ENCODE assay signal across 21 cellular contexts in genomic region chr11:36365937-36366336, GRCh38.
A peak's percentile ranks its signal among the peaks of the same experiment; 100 is the strongest.
DNase-seq lines count a peak whose midpoint lies in the region; ATAC-seq, FAIRE-seq and TF ChIP-seq lines count a peak whose summit lies in the region.
"Had no signal": no experiment of that assay in that cellular context is flagged by ENCODE, and none has a peak within 500 bp of the region (broad histone marks: within the 10 kb centered on the region; RNA-seq: fewer than 3 reads in every experiment).

No MANE protein-coding gene starts in this region.

- H3K9ac ChIP-seq in liver (ENCODE audit: low read depth in 1 of 2, low read length in 2 of 2) = no peak overlapping the region
- H3K9ac ChIP-seq in HepG2 (ENCODE audit: insufficient read depth, low read depth, low read length) = no peak overlapping the region

- H3K4me1 ChIP-seq in liver (ENCODE audit: control insufficient read depth in 4 of 4, insufficient read depth in 4 of 4, low read length in 3 of 4) (peaks cover 0 to 7% (median 2%) of the 10 kb centered on the region in 4 donors), HepG2 (ENCODE audit: insufficient read depth, low read length) (no peaks in the 10 kb centered on the region), OCI-LY7 (ENCODE audit: insufficient read depth, low read length, poor library complexity, severe bottlenecking) (peaks cover 52% of the 10 kb centered on the region), osteoblast (ENCODE audit: insufficient read depth, low read length) (peaks cover 17% of the 10 kb centered on the region), ovary (ENCODE audit: insufficient read depth) (peaks cover 4% of the 10 kb centered on the region)
- H3K4me1 ChIP-seq: body of pancreas, gastrocnemius medialis had no signal

- H3K27ac ChIP-seq in liver (ENCODE audit: low read depth in 1 of 2, low read length in 2 of 2) = no peak overlapping the region
- H3K27ac ChIP-seq in HepG2 (ENCODE audit: extremely low read length, insufficient read depth, low read length) = no peak overlapping the region
- no peak overlapping the region for H3K27ac ChIP-seq in OCI-LY7 (ENCODE audit: low read depth, low read length, poor library complexity, severe bottlenecking)
- no peak overlapping the region for H3K27ac ChIP-seq in osteoblast (ENCODE audit: low read depth, low read length)
- no peak overlapping the region for H3K27ac ChIP-seq in ovary
- H3K27ac ChIP-seq: body of pancreas, coronary artery, gastrocnemius medialis had no signal

- peaks cover 32% of the 10 kb centered on the region for H3K4me1 Mint-ChIP-seq in MCF 10A (ENCODE audit: insufficient read depth, unreplicated experiment)

- TF ChIP-seq RAD21 in liver (IDR thresholded peaks at IDR 0.05) (no peak), HepG2 (CRISPR knock-in tag; IDR thresholded peaks at IDR 0.05) (no peak)

- DNase-seq in HepG2 (ENCODE audit: low spot score) = no peak
- no peak for DNase-seq in OCI-LY7 (ENCODE audit: low spot score)
- peak; percentile 35 for DNase-seq in choroid plexus epithelial cell (ENCODE audit: low read depth)
- no peak for DNase-seq in osteoblast (ENCODE audit: insufficient read length, low spot score, missing footprints)
- no peak for DNase-seq in NK-92 (lab: John Stamatoyannopoulos, UW; ENCODE audit: unreplicated experiment)
- DNase-seq in MCF 10A (ENCODE audit: unreplicated experiment) = no peak
- no peak for DNase-seq in ovary
- DNase-seq: activated B cell treated with CpG ODN at 0.5 μM for 24 hours; activated CD8-positive, alpha-beta T cell treated with anti-CD3 and anti-CD28 coated beads for 36 hours; activated T-cell treated with anti-CD3 and anti-CD28 coated beads, Interleukin-2, amount 50 U/mL, for 48 hours; body of pancreas; CD4-positive, CD25-positive, alpha-beta regulatory T cell; DMS153; gastrocnemius medialis; NCI-H1417; NCI-H526 treated with DMSO at 0.1 percent for 48 hours; T-cell had no signal

- in situ Hi-C loops in HepG2 (cut with HindIII; ENCODE audit: extremely low pct_ligation_motif_present, low pct_unique_long_range_greater_than_20kb) = no loop called here

- no peak for FAIRE-seq in HepG2 (lab: Jason Lieb, UNC)

- H3K4me2 ChIP-seq in HepG2 (ENCODE audit: low read depth, low read length) (no peak overlapping the region), OCI-LY7 (ENCODE audit: low read length) (no peak overlapping the region), osteoblast (ENCODE audit: insufficient read depth, low read length) (no peak overlapping the region)

- no peak overlapping the region for H3K4me3 ChIP-seq in liver (ENCODE audit: low read depth in 1 of 3, low read length in 3 of 3)
- H3K4me3 ChIP-seq in HepG2 (replicated peaks in 1 of 3; ENCODE audit: insufficient read depth in 1 of 3, low read depth in 2 of 3, low read length in 3 of 3) = no peak overlapping the region
- H3K4me3 ChIP-seq in OCI-LY7 (ENCODE audit: low read depth, low read length, poor library complexity, severe bottlenecking) = no peak overlapping the region
- H3K4me3 ChIP-seq in choroid plexus epithelial cell (ENCODE audit: low read depth, low read length) = no peak overlapping the region
- H3K4me3 ChIP-seq in osteoblast (ENCODE audit: insufficient read depth, low read length) = no peak overlapping the region
- H3K4me3 ChIP-seq in ovary = no peak overlapping the region
- H3K4me3 ChIP-seq: body of pancreas, coronary artery, gastrocnemius medialis had no signal

- POLR2A ChIA-PET in HepG2 (lab: Yijun Ruan, JAX) (no interaction called here), OCI-LY7 (lab: Charles Lee) (interaction anchor here (0.5 to 1.3 kb wide), 4 partner anchors 11 to 1576 kb away, joined by 3 read pairs; no protein-coding TSS in a partner anchor), MCF 10A (lab: Yijun Ruan, JAX) (no interaction called here)

- H2AFZ ChIP-seq in HepG2 (ENCODE audit: low read length) = no peak overlapping the region
- H2AFZ ChIP-seq in OCI-LY7 (ENCODE audit: low read length) = peak overlapping the region; percentile 34; the same call in 1 of the 2 replicates
- no peak overlapping the region for H2AFZ ChIP-seq in osteoblast (ENCODE audit: low read length)

- H3K9me3 ChIP-seq in liver (ENCODE audit: control insufficient read depth in 4 of 4, low read length in 3 of 4) = no peaks in the 10 kb centered on the region
- no peaks in the 10 kb centered on the region for H3K9me3 ChIP-seq in HepG2 (ENCODE audit: low read length)
- H3K9me3 ChIP-seq in OCI-LY7 (ENCODE audit: low read length) = no peaks in the 10 kb centered on the region
- H3K9me3 ChIP-seq in osteoblast (ENCODE audit: low read depth, low read length) = no peaks in the 10 kb centered on the region
- no peaks in the 10 kb centered on the region for H3K9me3 ChIP-seq in ovary
- H3K9me3 ChIP-seq: body of pancreas, gastrocnemius medialis had no signal

- H3K79me2 ChIP-seq in HepG2 (ENCODE audit: insufficient read depth, low read length) (no peaks in the 10 kb centered on the region), OCI-LY7 (ENCODE audit: insufficient read depth, low read depth, low read length) (no peaks in the 10 kb centered on the region), osteoblast (ENCODE audit: insufficient read depth, low read length) (no peaks in the 10 kb centered on the region)

- H3K27me3 Mint-ChIP-seq in MCF 10A (ENCODE audit: insufficient read depth, unreplicated experiment) = no peaks in the 10 kb centered on the region

- H3K36me3 ChIP-seq in liver (ENCODE audit: control insufficient read depth in 4 of 4, insufficient read depth in 3 of 4, low read depth in 1 of 4, low read length in 3 of 4) (no peaks in the 10 kb centered on the region), HepG2 (replicated peaks in 1 of 2; ENCODE audit: control insufficient read depth in 1 of 2, insufficient read depth in 2 of 2, low read length in 2 of 2) (no peaks in the 10 kb centered on the region), OCI-LY7 (ENCODE audit: insufficient read depth, low read length) (no peaks in the 10 kb centered on the region), osteoblast (ENCODE audit: insufficient read depth, low read length) (no peaks in the 10 kb centered on the region), ovary (no peaks in the 10 kb centered on the region)
- H3K36me3 ChIP-seq: gastrocnemius medialis had no signal

- TF ChIP-seq POLR2A in HepG2 (IDR thresholded peaks at IDR 0.05; ENCODE audit: insufficient read depth in 1 of 2, low read depth in 2 of 2, low read length in 2 of 2) (no peak), ovary (IDR thresholded peaks at IDR 0.05) (no peak)

- no peaks in the 10 kb centered on the region for H3K9me2 ChIP-seq in OCI-LY7 (ENCODE audit: insufficient read depth, low read length)

- ATAC-seq in HepG2 = no peak
- ATAC-seq: activated CD8-positive, alpha-beta T cell treated with anti-CD3 and anti-CD28 coated beads for 36 hours; activated naive CD4-positive, alpha-beta T cell treated with anti-CD3 and anti-CD28 coated beads, Interleukin-2, amount 50 U/mL, for 72 hours; body of pancreas; gastrocnemius medialis; T-cell had no signal

- intact Hi-C loops in HepG2 (cut with micrococcal nuclease; ENCODE audit: unreplicated experiment) (no loop called here), OCI-LY7 (cut with micrococcal nuclease; ENCODE audit: unreplicated experiment) (no loop called here), MCF 10A (cut with micrococcal nuclease) (no loop called here), ovary (cut with DNase I) (no loop called here)

- no peak overlapping the region for H3K4me3 Mint-ChIP-seq in MCF 10A (ENCODE audit: unreplicated experiment)
- H3K4me3 Mint-ChIP-seq: activated B cell treated with CpG ODN at 0.5 μM for 24 hours; activated CD8-positive, alpha-beta T cell treated with anti-CD3 and anti-CD28 coated beads for 36 hours; CD4-positive, CD25-positive, alpha-beta regulatory T cell; mesothelial cell of epicardium; T-cell had no signal

- no TSS peak for BruUV-seq in HepG2 (replicated peaks; lab: Mats Ljungman, UMichigan)
- BruUV-seq in OCI-LY7 (replicated peaks; lab: Mats Ljungman, UMichigan) = no TSS peak
- BruUV-seq in MCF 10A (replicated peaks; lab: Mats Ljungman, UMichigan) = no TSS peak

- TF ChIP-seq EP300 in HepG2 (IDR thresholded peaks at IDR 0.05; ENCODE audit: low read depth in 2 of 2, low read length in 2 of 2) (no peak), HepG2 (CRISPR knock-in tag; IDR thresholded peaks at IDR 0.05; ENCODE audit: borderline replicate concordance) (no peak), ovary (IDR thresholded peaks at IDR 0.05) (no peak)

- H3K36me3 Mint-ChIP-seq in MCF 10A (ENCODE audit: insufficient read depth, unreplicated experiment) = no peaks in the 10 kb centered on the region
- H3K36me3 Mint-ChIP-seq: activated naive CD4-positive, alpha-beta T cell treated with anti-CD3 and anti-CD28 coated beads, Interleukin-2, amount 50 U/mL, for 72 hours; CD4-positive, CD25-positive, alpha-beta regulatory T cell; mesothelial cell of epicardium; T-cell had no signal

- TF ChIP-seq CTCF in liver (IDR thresholded peaks at IDR 0.05; ENCODE audit: low read depth, low read length, missing input control) = no peak
- TF ChIP-seq CTCF in HepG2 (CRISPR knock-in tag; IDR thresholded peaks at IDR 0.05) = no peak
- no peak for TF ChIP-seq CTCF in OCI-LY7 (conservative IDR thresholded peaks at IDR 0.05; ENCODE audit: low read length)
- no peak for TF ChIP-seq CTCF in choroid plexus epithelial cell (conservative IDR thresholded peaks at IDR 0.05; ENCODE audit: low read depth, low read length)
- TF ChIP-seq CTCF in osteoblast (IDR thresholded peaks at IDR 0.05; ENCODE audit: extremely low read depth, low read depth, low read length) = no peak
- TF ChIP-seq CTCF in MCF 10A (IDR thresholded peaks at IDR 0.05; ENCODE audit: unreplicated experiment) = no peak
- TF ChIP-seq CTCF in ovary (IDR thresholded peaks at IDR 0.05) = no peak

- CTCF ChIA-PET in HepG2 (lab: Yijun Ruan, JAX; ENCODE audit: low intra/inter-chr PET ratio, low total read pairs) = no interaction called here
- CTCF ChIA-PET in OCI-LY7 (lab: Charles Lee; ENCODE audit: unreplicated experiment) = no interaction called here
- CTCF ChIA-PET in MCF 10A (lab: Yijun Ruan, JAX) = no interaction called here

- no peaks in the 10 kb centered on the region for H3K27me3 ChIP-seq in liver (ENCODE audit: control insufficient read depth in 4 of 4, insufficient read depth in 4 of 4, low read length in 3 of 4)
- H3K27me3 ChIP-seq in HepG2 (ENCODE audit: control insufficient read depth in 1 of 2, insufficient read depth in 2 of 2, low read length in 2 of 2) = peaks cover 0 to 27% of the 10 kb centered on the region in 2 experiments; a peak in 4 of 5 replicates
- H3K27me3 ChIP-seq in osteoblast (ENCODE audit: insufficient read depth, low read length) = no peaks in the 10 kb centered on the region
- H3K27me3 ChIP-seq in ovary = no peaks in the 10 kb centered on the region
- H3K27me3 ChIP-seq: body of pancreas, gastrocnemius medialis had no signal

- no peak overlapping the region for H3K27ac Mint-ChIP-seq in MCF 10A (ENCODE audit: low read depth, unreplicated experiment)
- H3K27ac Mint-ChIP-seq: activated B cell treated with CpG ODN at 0.5 μM for 24 hours; activated CD8-positive, alpha-beta T cell treated with anti-CD3 and anti-CD28 coated beads for 36 hours; activated naive CD4-positive, alpha-beta T cell treated with anti-CD3 and anti-CD28 coated beads, Interleukin-2, amount 50 U/mL, for 72 hours; CD4-positive, CD25-positive, alpha-beta regulatory T cell; mesothelial cell of epicardium; T-cell had no signal

- H4K20me1 ChIP-seq in HepG2 (ENCODE audit: insufficient read depth, low read length) (no peaks in the 10 kb centered on the region), OCI-LY7 (ENCODE audit: insufficient read depth, low read length) (no peaks in the 10 kb centered on the region), osteoblast (ENCODE audit: insufficient read depth, low read length) (no peaks in the 10 kb centered on the region)

- H3K9me3 Mint-ChIP-seq in MCF 10A (ENCODE audit: unreplicated experiment) = no peaks in the 10 kb centered on the region
- H3K9me3 Mint-ChIP-seq: activated B cell treated with CpG ODN at 0.5 μM for 24 hours; activated CD8-positive, alpha-beta T cell treated with anti-CD3 and anti-CD28 coated beads for 36 hours; activated naive CD4-positive, alpha-beta T cell treated with anti-CD3 and anti-CD28 coated beads, Interleukin-2, amount 50 U/mL, for 72 hours; mesothelial cell of epicardium; T-cell had no signal
